In the genomic region with DNA sequence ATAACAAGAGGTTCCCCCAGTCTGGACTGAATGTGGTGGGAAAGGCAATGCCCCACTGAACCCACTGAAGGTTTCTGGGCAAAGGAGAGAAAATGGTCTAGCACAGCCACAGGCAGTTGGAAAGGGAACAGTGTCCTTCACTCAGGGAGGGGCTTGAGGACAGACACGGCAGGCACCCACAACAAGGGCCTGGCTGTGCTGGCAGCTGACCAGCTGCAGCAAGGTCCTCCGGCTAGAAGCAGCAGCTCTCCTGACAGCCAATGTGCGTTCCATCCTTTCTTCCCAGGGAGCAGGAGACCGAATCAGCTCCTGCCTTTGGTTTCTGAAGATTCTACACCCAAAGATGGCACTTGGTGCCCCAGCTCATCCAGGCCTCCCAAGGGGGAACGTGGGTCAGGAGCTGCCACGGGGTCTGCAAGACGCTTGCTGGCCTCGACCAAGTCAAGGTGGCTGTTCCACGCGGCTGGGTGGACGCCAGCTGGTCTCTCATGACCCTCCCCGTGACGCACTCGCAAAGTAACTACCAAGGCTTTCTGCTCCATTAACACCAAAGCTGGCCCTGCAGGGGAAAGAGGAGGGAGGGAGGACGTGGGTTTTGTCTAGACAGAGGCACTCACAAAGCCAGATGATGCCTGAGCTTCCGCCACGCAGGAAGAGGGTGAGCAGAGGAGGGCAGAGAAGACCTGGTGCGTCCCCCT, we compare ENCODE assay signal across 23 cellular contexts. TPM values are rescaled to one million over a fixed set of nuclear protein-coding genes. Genes with fewer than 3 reads are reported as not detected.
DNase-seq lines count a peak whose midpoint lies in the region; ATAC-seq and TF ChIP-seq lines count a peak whose summit lies in the region.
"Had no signal": no experiment of that assay in that cellular context is flagged by ENCODE, and none has a peak within 500 bp of the region (broad histone marks: within the 10 kb centered on the region; RNA-seq: fewer than 3 reads in every experiment).

No MANE protein-coding gene starts in this region.

- no peaks in the 10 kb centered on the region for H3K9me3 ChIP-seq in SK-N-SH
- H3K9me3 ChIP-seq: neutrophil, psoas muscle, stomach, tibial nerve had no signal

- peaks cover 62% of the 10 kb centered on the region for H3K4me1 Mint-ChIP-seq in brain
- H3K4me1 Mint-ChIP-seq: activated CD4-positive, alpha-beta memory T cell treated with anti-CD3 and anti-CD28 coated beads, Interleukin-2, amount 10 ng/mL, durations not matched to agents 7 days and 5 days had no signal

- no peak for TF ChIP-seq CTCF in SK-N-SH (IDR thresholded peaks at IDR 0.05)
- no peak for TF ChIP-seq CTCF in brain (conservative IDR thresholded peaks at IDR 0.05)

- POLR2A ChIA-PET in SK-N-SH (lab: Yijun Ruan, JAX): no interaction called here

- no peak for ATAC-seq in SK-N-SH treated with all-trans-retinoic acid at 6 μM for 48 hours
- ATAC-seq: psoas muscle had no signal

- H3K4me2 ChIP-seq in SK-N-SH: no peak overlapping the region

- TF ChIP-seq RAD21 in SK-N-SH (IDR thresholded peaks at IDR 0.05; ENCODE audit: low read length): no peak

- peaks cover 4% of the 10 kb centered on the region for H3K27me3 Mint-ChIP-seq in brain
- H3K27me3 Mint-ChIP-seq: activated CD4-positive, alpha-beta memory T cell treated with anti-CD3 and anti-CD28 coated beads, Interleukin-2, amount 10 ng/mL, durations not matched to agents 7 days and 5 days; activated naive CD8-positive, alpha-beta T cell; central memory CD8-positive, alpha-beta T cell; IgD-negative memory B cell had no signal

- H3K4me3 Mint-ChIP-seq in brain: peak overlapping the region in 2 of 5 experiments; percentile 10 to 50
- H3K4me3 Mint-ChIP-seq: activated CD4-positive, alpha-beta memory T cell treated with anti-CD3 and anti-CD28 coated beads, Interleukin-2, amount 10 ng/mL, durations not matched to agents 7 days and 5 days; activated naive CD8-positive, alpha-beta T cell; central memory CD8-positive, alpha-beta T cell had no signal

- no peaks in the 10 kb centered on the region for H3K36me3 ChIP-seq in SK-N-SH (replicated peaks in 1 of 2; ENCODE audit: control insufficient read depth in 1 of 2, insufficient read depth in 2 of 2, low read length in 1 of 2)
- H3K36me3 ChIP-seq: neutrophil had no signal

- no peaks in the 10 kb centered on the region for H3K9me3 Mint-ChIP-seq in brain
- H3K9me3 Mint-ChIP-seq: activated CD4-positive, alpha-beta memory T cell treated with anti-CD3 and anti-CD28 coated beads, Interleukin-2, amount 10 ng/mL, durations not matched to agents 7 days and 5 days; central memory CD8-positive, alpha-beta T cell; IgD-negative memory B cell had no signal

- CTCF ChIA-PET in SK-N-SH (lab: Yijun Ruan, JAX): interaction anchor here (0.7 to 3.6 kb wide), 7 partner anchors 10 to 197 kb away, joined by 3 to 15 read pairs (median 4); no protein-coding TSS in a partner anchor

- no peaks in the 10 kb centered on the region for H3K79me2 ChIP-seq in SK-N-SH (ENCODE audit: insufficient read depth)

- peaks cover 0 to 19% of the 10 kb centered on the region in 2 experiments; a peak in 1 of 4 replicates for H3K4me1 ChIP-seq in SK-N-SH (ENCODE audit: control insufficient read depth in 1 of 2, insufficient read depth in 2 of 2, low read depth in 1 of 2, low read length in 1 of 2)
- H3K4me1 ChIP-seq: psoas muscle had no signal

- H3K27me3 ChIP-seq in SK-N-SH (ENCODE audit: insufficient read depth): no peaks in the 10 kb centered on the region
- H3K27me3 ChIP-seq: neutrophil, stomach, tibial nerve had no signal

- H3K4me3 ChIP-seq in SK-N-SH (ENCODE audit: low read depth in 2 of 2, low read length in 1 of 2): no peak overlapping the region
- H3K4me3 ChIP-seq: psoas muscle, skin epidermis, stomach, tibial nerve had no signal

- H3K9ac ChIP-seq in SK-N-SH: no peak overlapping the region

- H3K9me2 ChIP-seq in SK-N-SH: no peaks in the 10 kb centered on the region

- 0 out of 2 replicates have a peak, but pooled peaks cover 6% of the 10 kb centered on the region for H4K20me1 ChIP-seq in SK-N-SH (ENCODE audit: insufficient read depth)

- peaks cover 28% of the 10 kb centered on the region for H3K36me3 Mint-ChIP-seq in brain
- H3K36me3 Mint-ChIP-seq: activated naive CD8-positive, alpha-beta T cell; IgD-negative memory B cell had no signal

- TF ChIP-seq EP300 in SK-N-SH (IDR thresholded peaks at IDR 0.05; ENCODE audit: borderline replicate concordance in 1 of 2, low read depth in 1 of 2, low read length in 1 of 2): no peak

- in situ Hi-C loops in G401 (cut with HindIII; ENCODE audit: low sequenced_read_pairs): no loop called here

- DNase-seq in SK-N-SH (peak; percentile 52), left kidney (ENCODE audit: low read depth, low spot score) (peak; percentile 93), substantia nigra (lab: John Stamatoyannopoulos, UW) (peak in 25 of 49 donors; percentile 18 to 71 (median 45)), G401 (ENCODE audit: low spot score) (no peak), Kasumi-1 (lab: John Stamatoyannopoulos, UW) (no peak), inferior parietal cortex (ENCODE audit: extremely low spot score) (no peak)
- DNase-seq: activated CD4-positive, alpha-beta memory T cell treated with anti-CD3 and anti-CD28 coated beads, Interleukin-2, amount 10 ng/mL, durations not matched to agents 7 days and 5 days; activated CD4-positive, alpha-beta T cell treated with anti-CD3 and anti-CD28 coated beads for 1 hour; GDM1; kidney; NCI-H2107; NCI-H82; OCI-M1; psoas muscle; stomach had no signal

- peak overlapping the region; percentile 58 to 96 (median 93) for H3K27ac Mint-ChIP-seq in brain
- H3K27ac Mint-ChIP-seq: activated CD4-positive, alpha-beta memory T cell treated with anti-CD3 and anti-CD28 coated beads, Interleukin-2, amount 10 ng/mL, durations not matched to agents 7 days and 5 days; activated naive CD8-positive, alpha-beta T cell; IgD-negative memory B cell had no signal

- H3K27ac ChIP-seq in SK-N-SH (ENCODE audit: low read depth in 2 of 2, low read length in 1 of 2) (peak overlapping the region in 1 of 2 experiments; percentile 48; a peak in 2 of 4 replicates), substantia nigra (ENCODE audit: low read depth, low read length, poor library complexity, severe bottlenecking) (no peak overlapping the region)
- H3K27ac ChIP-seq: neutrophil, psoas muscle, skin epidermis, stomach, tibial nerve had no signal

- no peaks in the 10 kb centered on the region for H3F3A ChIP-seq in SK-N-SH (replicated peaks; ENCODE audit: insufficient read depth)

- WGBS in SK-N-SH (ENCODE audit: low lambda C conversion rate): 86% methylated on average over 14 of the region's 18 CpGs

- H2AFZ ChIP-seq in SK-N-SH (ENCODE audit: low read depth): no peak overlapping the region

TF ChIP-seq in SK-N-SH, 30 proteins besides CTCF, POLR2A, EP300 and RAD21 (continues in another document):
- no peak for TF ChIP-seq GABPA (IDR thresholded peaks at IDR 0.05; ENCODE audit: low read depth)
- no peak for TF ChIP-seq MEF2A (IDR thresholded peaks at IDR 0.05; ENCODE audit: borderline replicate concordance, low read depth)
- TF ChIP-seq JUND (IDR thresholded peaks at IDR 0.05): no peak

TF ChIP-seq in SK-N-SH treated with all-trans-retinoic acid at 6 μM for 48 hours, 23 proteins besides CTCF, POLR2A, EP300 and RAD21 (continues in another document):
- TF ChIP-seq GLIS3 (CRISPR knock-in tag; IDR thresholded peaks at IDR 0.05) (no peak), ISL1 (CRISPR knock-in tag; IDR thresholded peaks at IDR 0.05) (no peak), RARB (CRISPR knock-in tag; IDR thresholded peaks at IDR 0.05) (no peak), TCF4 (CRISPR knock-in tag; IDR thresholded peaks at IDR 0.05; ENCODE audit: borderline replicate concordance) (no peak), ZNF70 (CRISPR knock-in tag; IDR thresholded peaks at IDR 0.05) (no peak), ZNF8 (CRISPR knock-in tag; IDR thresholded peaks at IDR 0.05) (no peak)
- TF ChIP-seq, protein P1, sequence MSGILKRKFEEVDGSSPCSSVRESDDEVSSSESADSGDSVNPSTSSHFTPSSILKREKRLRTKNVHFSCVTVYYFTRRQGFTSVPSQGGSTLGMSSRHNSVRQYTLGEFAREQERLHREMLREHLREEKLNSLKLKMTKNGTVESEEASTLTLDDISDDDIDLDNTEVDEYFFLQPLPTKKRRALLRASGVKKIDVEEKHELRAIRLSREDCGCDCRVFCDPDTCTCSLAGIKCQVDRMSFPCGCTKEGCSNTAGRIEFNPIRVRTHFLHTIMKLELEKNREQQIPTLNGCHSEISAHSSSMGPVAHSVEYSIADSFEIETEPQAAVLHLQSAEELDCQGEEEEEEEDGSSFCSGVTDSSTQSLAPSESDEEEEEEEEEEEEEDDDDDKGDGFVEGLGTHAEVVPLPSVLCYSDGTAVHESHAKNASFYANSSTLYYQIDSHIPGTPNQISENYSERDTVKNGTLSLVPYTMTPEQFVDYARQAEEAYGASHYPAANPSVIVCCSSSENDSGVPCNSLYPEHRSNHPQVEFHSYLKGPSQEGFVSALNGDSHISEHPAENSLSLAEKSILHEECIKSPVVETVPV (CRISPR knock-in tag; IDR thresholded peaks at IDR 0.05): no peak
- TF ChIP-seq, protein P2, sequence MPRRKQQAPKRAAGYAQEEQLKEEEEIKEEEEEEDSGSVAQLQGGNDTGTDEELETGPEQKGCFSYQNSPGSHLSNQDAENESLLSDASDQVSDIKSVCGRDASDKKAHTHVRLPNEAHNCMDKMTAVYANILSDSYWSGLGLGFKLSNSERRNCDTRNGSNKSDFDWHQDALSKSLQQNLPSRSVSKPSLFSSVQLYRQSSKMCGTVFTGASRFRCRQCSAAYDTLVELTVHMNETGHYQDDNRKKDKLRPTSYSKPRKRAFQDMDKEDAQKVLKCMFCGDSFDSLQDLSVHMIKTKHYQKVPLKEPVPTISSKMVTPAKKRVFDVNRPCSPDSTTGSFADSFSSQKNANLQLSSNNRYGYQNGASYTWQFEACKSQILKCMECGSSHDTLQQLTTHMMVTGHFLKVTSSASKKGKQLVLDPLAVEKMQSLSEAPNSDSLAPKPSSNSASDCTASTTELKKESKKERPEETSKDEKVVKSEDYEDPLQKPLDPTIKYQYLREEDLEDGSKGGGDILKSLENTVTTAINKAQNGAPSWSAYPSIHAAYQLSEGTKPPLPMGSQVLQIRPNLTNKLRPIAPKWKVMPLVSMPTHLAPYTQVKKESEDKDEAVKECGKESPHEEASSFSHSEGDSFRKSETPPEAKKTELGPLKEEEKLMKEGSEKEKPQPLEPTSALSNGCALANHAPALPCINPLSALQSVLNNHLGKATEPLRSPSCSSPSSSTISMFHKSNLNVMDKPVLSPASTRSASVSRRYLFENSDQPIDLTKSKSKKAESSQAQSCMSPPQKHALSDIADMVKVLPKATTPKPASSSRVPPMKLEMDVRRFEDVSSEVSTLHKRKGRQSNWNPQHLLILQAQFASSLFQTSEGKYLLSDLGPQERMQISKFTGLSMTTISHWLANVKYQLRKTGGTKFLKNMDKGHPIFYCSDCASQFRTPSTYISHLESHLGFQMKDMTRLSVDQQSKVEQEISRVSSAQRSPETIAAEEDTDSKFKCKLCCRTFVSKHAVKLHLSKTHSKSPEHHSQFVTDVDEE (CRISPR knock-in tag; IDR thresholded peaks at IDR 0.05): no peak

RNA-seq across cellular contexts. Expression of gene ABR, which starts 11.1 kb away (rescaled TPM):
- polyA plus RNA-seq in SK-N-SH (2012; rRNA removed): 86.1 and 117 TPM in 2 replicates
- 49.2 and 63.6 TPM in 2 replicates for polyA plus RNA-seq in SK-N-SH (2012; cell fraction: cytosol; rRNA removed)
- 122 and 173 TPM in 2 replicates for polyA plus RNA-seq in SK-N-SH (2012; cell fraction: nucleus; rRNA removed)
- 203 TPM for polyA plus RNA-seq in brain (ENCODE audit: insufficient read depth, low read depth, low replicate concordance)
- total RNA-seq in G401 (2014; rRNA removed; shearing (Covaris generic)): 118 and 128 TPM in 2 replicates

Comparison
In these comparisons a context has a peak if more than half of its experiments do, and no peak if none do; other contexts are left out.
1. DNase-seq: peak in SK-N-SH (single experiment), left kidney (single experiment) and substantia nigra (25 of 49); none in G401 (single experiment), Kasumi-1 (0 of 2) and inferior parietal cortex (single experiment).